Comparison of ENCODE assay signal across 2 cellular contexts in the genomic region with DNA sequence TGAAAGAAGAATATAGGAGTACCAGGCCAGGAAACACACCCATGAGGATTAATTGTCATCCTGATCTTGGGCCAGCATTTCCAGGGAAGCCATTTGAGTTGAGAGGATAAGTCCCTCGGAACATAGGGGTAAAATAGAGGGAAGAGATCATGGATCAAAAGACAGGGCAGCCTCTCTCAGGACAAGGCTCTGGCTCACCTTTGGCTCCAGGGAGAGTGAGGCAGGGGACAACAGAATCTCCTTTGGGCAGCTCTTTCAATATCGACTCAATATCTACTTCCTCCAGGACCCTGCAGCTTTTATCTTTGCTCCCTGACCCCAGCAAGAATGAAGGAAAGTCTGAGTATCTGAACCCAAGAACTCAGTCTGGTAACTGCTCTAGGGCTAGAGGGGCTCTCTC.
"Had no signal": no experiment of that assay in that cellular context is flagged by ENCODE, and none has a peak within 500 bp of the region (broad histone marks: within the 10 kb centered on the region; RNA-seq: fewer than 3 reads in every experiment).

A gene with protein sequence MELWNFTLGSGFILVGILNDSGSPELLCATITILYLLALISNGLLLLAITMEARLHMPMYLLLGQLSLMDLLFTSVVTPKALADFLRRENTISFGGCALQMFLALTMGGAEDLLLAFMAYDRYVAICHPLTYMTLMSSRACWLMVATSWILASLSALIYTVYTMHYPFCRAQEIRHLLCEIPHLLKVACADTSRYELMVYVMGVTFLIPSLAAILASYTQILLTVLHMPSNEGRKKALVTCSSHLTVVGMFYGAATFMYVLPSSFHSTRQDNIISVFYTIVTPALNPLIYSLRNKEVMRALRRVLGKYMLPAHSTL (plus strand): TSS at position 301 of the 400 bp plus-strand sequence. CDS start 2,018 bp downstream, outside the sequence.

- DNase-seq: GDM1, GF-D8 had no signal
